ENCODE assay signal across 1 cellular context in genomic region chr3:157146664-157147082, GRCh38.
TF ChIP-seq lines count a peak whose summit lies in the region.

No MANE protein-coding gene starts in this region.

TF ChIP-seq in A549, 52 proteins besides CTCF, POLR2A, EP300 and RAD21 (continued from another document):
- TF ChIP-seq REST (IDR thresholded peaks at IDR 0.05) (peak; percentile 33; the same call in 1 of the 2 replicates), GATA3 (IDR thresholded peaks at IDR 0.05; ENCODE audit: borderline replicate concordance) (no peak), MAZ (IDR thresholded peaks at IDR 0.05; ENCODE audit: borderline replicate concordance, low read depth, low read length) (no peak), RNF2 (IDR thresholded peaks at IDR 0.05; ENCODE audit: borderline replicate concordance, low read depth) (no peak), ESRRA (IDR thresholded peaks at IDR 0.05; ENCODE audit: borderline replicate concordance, low read length) (no peak), PBX3 (IDR thresholded peaks at IDR 0.05) (no peak), CEBPB (IDR thresholded peaks at IDR 0.05) (no peak)
